Comparison of ENCODE assay signal across 8 cellular contexts in the genomic region with DNA sequence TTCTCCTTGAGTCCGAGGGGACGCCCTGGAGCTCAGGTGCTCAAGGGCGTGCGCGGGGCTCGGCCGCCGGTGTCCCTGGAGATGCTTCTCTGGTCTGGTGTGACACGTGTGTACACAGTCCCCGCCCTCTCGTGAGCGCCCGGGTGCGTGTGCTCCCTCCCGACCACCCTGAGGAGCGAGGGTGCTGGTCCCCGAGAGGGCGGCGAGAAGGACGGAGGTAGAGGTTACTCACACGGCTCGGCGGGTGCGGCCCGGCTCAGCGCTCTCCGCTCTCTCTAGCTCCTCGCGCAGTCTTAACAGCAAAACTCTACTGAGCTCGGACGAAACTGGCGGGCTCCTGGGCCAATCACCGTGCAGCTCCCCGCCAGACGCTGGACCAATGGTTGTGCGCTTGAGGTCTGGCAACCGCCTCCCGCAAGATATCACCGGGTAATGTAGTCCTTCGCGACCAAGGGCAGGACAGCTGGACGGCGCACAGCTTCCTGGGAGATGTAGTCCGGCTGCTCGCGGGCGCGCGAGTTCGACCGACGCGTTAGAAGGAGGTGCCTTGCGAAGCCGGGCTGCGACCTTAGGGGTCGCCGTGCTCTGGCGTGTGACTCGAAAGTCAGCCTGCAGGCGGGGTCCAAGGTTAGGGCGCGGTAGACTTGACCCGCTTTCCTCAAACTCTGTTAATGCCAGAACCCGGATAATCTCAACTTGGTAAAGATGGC. TPM values are rescaled to one million over a fixed set of nuclear protein-coding genes. Genes with fewer than 3 reads are reported as not detected.
A peak's percentile ranks its signal among the peaks of the same experiment; 100 is the strongest.
DNase-seq lines count a peak whose midpoint lies in the region; ATAC-seq and TF ChIP-seq lines count a peak whose summit lies in the region.

Gene SLC25A19 (minus strand): TSS at position 312 of the 710 bp plus-strand sequence. CDS start 2,669 bp downstream, outside the sequence.

- H3K36me3 ChIP-seq in ascending aorta (peaks cover 0 to 7% of the 10 kb centered on the region in 2 donors), vagina (no peaks in the 10 kb centered on the region)

- TF ChIP-seq CTCF in ascending aorta (IDR thresholded peaks at IDR 0.05) (peak in 1 of 3 experiments; percentile 9), vagina (IDR thresholded peaks at IDR 0.05) (no peak)

- H3K27ac Mint-ChIP-seq in T-helper 2 cell treated with Interferon-gamma antibody and Interleukin-4, amounts not matched to agents 5 μg/mL and 100 μg/mL, for 36 hours = peak within 1 kb of the TSS; percentile 100

- H3K4me3 ChIP-seq in ascending aorta (peak within 1 kb of the TSS; percentile 69 to 80), right cardiac atrium (ENCODE audit: low read length) (peak within 1 kb of the TSS; percentile 41), vagina (peak within 1 kb of the TSS; percentile 58 to 70)

- H3K27ac ChIP-seq in ascending aorta = peak within 1 kb of the TSS; percentile 86 to 90
- peak within 1 kb of the TSS; percentile 94 for H3K27ac ChIP-seq in right cardiac atrium (ENCODE audit: low read length)
- peak within 1 kb of the TSS; percentile 83 for H3K27ac ChIP-seq in vagina

- H3K27me3 ChIP-seq in ascending aorta (no peaks in the 10 kb centered on the region), right cardiac atrium (ENCODE audit: control insufficient read depth, insufficient read depth) (no peaks in the 10 kb centered on the region), vagina (no peaks in the 10 kb centered on the region)

- no peaks in the 10 kb centered on the region for H3K4me1 ChIP-seq in ascending aorta
- H3K4me1 ChIP-seq in right cardiac atrium (ENCODE audit: control insufficient read depth, insufficient read depth, low read length) = no peaks in the 10 kb centered on the region
- peaks cover 7% of the 10 kb centered on the region for H3K4me1 ChIP-seq in vagina

- peak within 1 kb of the TSS; percentile 99 for H3K4me3 Mint-ChIP-seq in T-helper 2 cell treated with Interferon-gamma antibody and Interleukin-4, amounts not matched to agents 5 μg/mL and 100 μg/mL, for 36 hours

- WGBS in right cardiac atrium = under 1% methylated on average over 65 of the region's 65 CpGs

- peaks cover 21% of the 10 kb centered on the region for H3K36me3 Mint-ChIP-seq in T-helper 2 cell treated with Interferon-gamma antibody and Interleukin-4, amounts not matched to agents 5 μg/mL and 100 μg/mL, for 36 hours (ENCODE audit: low read depth)

- peaks cover 9% of the 10 kb centered on the region for H3K4me1 Mint-ChIP-seq in T-helper 2 cell treated with Interferon-gamma antibody and Interleukin-4, amounts not matched to agents 5 μg/mL and 100 μg/mL, for 36 hours (ENCODE audit: low read depth)

- no peaks in the 10 kb centered on the region for H3K9me3 Mint-ChIP-seq in T-helper 2 cell treated with Interferon-gamma antibody and Interleukin-4, amounts not matched to agents 5 μg/mL and 100 μg/mL, for 36 hours

- DNase-seq in NCI-H1930 (lab: John Stamatoyannopoulos, UW) (peak; percentile 98 to 99), ascending aorta (ENCODE audit: low spot score in 2 of 2) (peak; percentile 94 to 99), right cardiac atrium (peak; percentile 98 to 99 (median 99)), putamen (ENCODE audit: low spot score) (peak; percentile 99), vagina (ENCODE audit: extremely low spot score in 2 of 2) (peak; percentile 99)
- DNase-seq in T-helper 2 cell treated with Interferon-gamma antibody and Interleukin-4, amounts not matched to agents 5 μg/mL and 100 μg/mL, for 36 hours (ENCODE audit: low spot score) = peak; percentile 98

- ATAC-seq in GM18502 (IDR thresholded peaks at IDR 0.05; ENCODE audit: poor library complexity, unreplicated experiment) (peak; percentile 91), HG02970 (IDR thresholded peaks at IDR 0.05; ENCODE audit: low FRiP score, unreplicated experiment) (peak; percentile 89), right cardiac atrium (peak; percentile 99)

- no peaks in the 10 kb centered on the region for H3K27me3 Mint-ChIP-seq in T-helper 2 cell treated with Interferon-gamma antibody and Interleukin-4, amounts not matched to agents 5 μg/mL and 100 μg/mL, for 36 hours (ENCODE audit: low read depth)

- TF ChIP-seq POLR2A in vagina (IDR thresholded peaks at IDR 0.05) = peak in 1 of 2 donors; percentile 92

- H3K9me3 ChIP-seq in ascending aorta = no peaks in the 10 kb centered on the region
- H3K9me3 ChIP-seq in right cardiac atrium (ENCODE audit: control insufficient read depth, low read length) = no peaks in the 10 kb centered on the region
- H3K9me3 ChIP-seq in vagina = no peaks in the 10 kb centered on the region

- intact Hi-C loops in ascending aorta (cut with DNase I) = loop anchor here (1.0 kb wide), 3 partner anchors 18 to 378 kb away; partner anchors contain the start of genes GRB2, MIF4GD, RECQL5 and SAP30BP
- intact Hi-C loops in right cardiac atrium (cut with DNase I) = no loop called here
- intact Hi-C loops in vagina (cut with DNase I) = no loop called here

RNA-seq across cellular contexts. Expression of gene SLC25A19, which starts in this region (rescaled TPM):
- total RNA-seq in ascending aorta (1.3 TPM), right cardiac atrium (10 to 100 TPM in 2 of 4 donors, 1 to 10 TPM in 2; 8.4 to 23.5 (median 14.8) TPM), vagina (16.7 TPM)
- polyA plus RNA-seq in right cardiac atrium = 14.2 TPM

Comparison
In these comparisons a context has a peak if more than half of its experiments do, and no peak if none do; other contexts are left out.
1. Peak in every context shown above with its lines: DNase-seq, ATAC-seq, H3K4me3 ChIP-seq and H3K27ac ChIP-seq.